ENCODE assay signal across 8 cellular contexts in genomic region chr12:85835810-85836715, GRCh38. TPM values are rescaled to one million over a fixed set of nuclear protein-coding genes. Genes with fewer than 3 reads are reported as not detected.
DNase-seq lines count a peak whose midpoint lies in the region; ATAC-seq and TF ChIP-seq lines count a peak whose summit lies in the region.

RASSF9 (minus strand) TSS chr12:85836409; CDS start chr12:85836201, 208 bp downstream.

- H2BK20ac ChIP-seq in H9 (ENCODE audit: low read depth, low read length, poor library complexity, severe bottlenecking), result no peak within 1 kb of the TSS

- H3K79me2 ChIP-seq in H9 (ENCODE audit: insufficient read depth, low read length), result no peaks in the 10 kb centered on the region

- no peak within 1 kb of the TSS for H2BK12ac ChIP-seq in H9 (ENCODE audit: insufficient read length, low read depth, low read length)

- H3K4me3 ChIP-seq in ascending aorta (peak within 1 kb of the TSS; percentile 44 to 69), iPS-18a (ENCODE audit: low read length) (peak within 1 kb of the TSS; percentile 7), skeletal muscle tissue (ENCODE audit: low read length in 3 of 3) (peak within 1 kb of the TSS; percentile 72 to 74 (median 73))

- H3K27ac Mint-ChIP-seq in H9, result peak within 1 kb of the TSS; percentile 7 to 91 (median 35); a peak in 5 of 7 replicates
- H3K27ac Mint-ChIP-seq in stimulated activated naive B cell treated with anti-CD40 and anti-IgM and Interleukin-4, amounts not matched to agents 10 μg/mL and 1 μg/mL and 100 μg/mL, for 72 hours, result no peak within 1 kb of the TSS
- H3K27ac Mint-ChIP-seq in stimulated activated effector memory CD8-positive, alpha-beta T cell treated with anti-CD3 and anti-CD28 coated beads, Interleukin-12 subunit alpha, Interleukin-12 subunit beta, amount 100 ng/mL, for 72 hours, result no peak within 1 kb of the TSS

- H2BK120ac ChIP-seq in H9 (ENCODE audit: low read depth, low read length, poor library complexity, severe bottlenecking), result no peak within 1 kb of the TSS

- H3K36me3 Mint-ChIP-seq in H9 (ENCODE audit: insufficient read depth in 1 of 3, low read depth in 3 of 3), result no peaks in the 10 kb centered on the region
- no peaks in the 10 kb centered on the region for H3K36me3 Mint-ChIP-seq in stimulated activated naive B cell treated with anti-CD40 and anti-IgM and Interleukin-4, amounts not matched to agents 10 μg/mL and 1 μg/mL and 100 μg/mL, for 72 hours
- no peaks in the 10 kb centered on the region for H3K36me3 Mint-ChIP-seq in stimulated activated effector memory CD8-positive, alpha-beta T cell treated with anti-CD3 and anti-CD28 coated beads, Interleukin-12 subunit alpha, Interleukin-12 subunit beta, amount 100 ng/mL, for 72 hours

- WGBS in H9 (ENCODE audit: extremely low coverage, insufficient read length, low lambda C conversion rate), result no CpG with 5 or more reads among the region's 14 CpGs

- H4K8ac ChIP-seq in H9 (replicated peaks; ENCODE audit: insufficient read length, low read depth, low read length), result no peak within 1 kb of the TSS

- H3K9ac ChIP-seq in H9 (ENCODE audit: extremely low read depth, insufficient read length, low read length) (no peak within 1 kb of the TSS), iPS-18a (ENCODE audit: low read length) (no peak within 1 kb of the TSS), skeletal muscle tissue (ENCODE audit: low read depth in 1 of 3, low read length in 3 of 3) (peak within 1 kb of the TSS; percentile 52 to 85 (median 76))

- H4K91ac ChIP-seq in H9 (ENCODE audit: insufficient read length, low read depth, low read length), result no peak within 1 kb of the TSS

- H3K23ac ChIP-seq in H9 (ENCODE audit: insufficient read length, low read depth, low read length), result no peak within 1 kb of the TSS

- H3K4me3 Mint-ChIP-seq in H9, result peak within 1 kb of the TSS; percentile 6 to 53; a peak in 3 of 5 replicates
- H3K4me3 Mint-ChIP-seq in stimulated activated naive B cell treated with anti-CD40 and anti-IgM and Interleukin-4, amounts not matched to agents 10 μg/mL and 1 μg/mL and 100 μg/mL, for 72 hours, result no peak within 1 kb of the TSS
- no peak within 1 kb of the TSS for H3K4me3 Mint-ChIP-seq in stimulated activated effector memory CD8-positive, alpha-beta T cell treated with anti-CD3 and anti-CD28 coated beads, Interleukin-12 subunit alpha, Interleukin-12 subunit beta, amount 100 ng/mL, for 72 hours

- no peak within 1 kb of the TSS for H3K56ac ChIP-seq in H9 (ENCODE audit: insufficient read length, low read depth, low read length)

- intact Hi-C loops in ascending aorta (cut with DNase I), result loop anchor here (10.0 kb wide), 1 partner anchor 121 kb away; no protein-coding TSS in a partner anchor

- no peak within 1 kb of the TSS for H3K4ac ChIP-seq in H9 (ENCODE audit: low read depth, low read length)

- H3K18ac ChIP-seq in H9 (ENCODE audit: insufficient read length, low read depth, low read length), result no peak within 1 kb of the TSS

- H3K36me3 ChIP-seq in ascending aorta (no peaks in the 10 kb centered on the region), iPS-18a (ENCODE audit: control insufficient read depth, low read depth, low read length) (no peaks in the 10 kb centered on the region), skeletal muscle tissue (ENCODE audit: control insufficient read depth in 3 of 3, insufficient read depth in 3 of 3, low read length in 3 of 3) (no peaks in the 10 kb centered on the region)

- H4K5ac ChIP-seq in H9 (ENCODE audit: insufficient read length, low read depth, low read length), result no peak within 1 kb of the TSS

- H3K9me3 ChIP-seq in H9 (ENCODE audit: control insufficient read depth, low read depth, low read length), result no peaks in the 10 kb centered on the region
- H3K9me3 ChIP-seq in ascending aorta, result no peaks in the 10 kb centered on the region
- H3K9me3 ChIP-seq in iPS-18a (ENCODE audit: control insufficient read depth, low read depth, low read length), result no peaks in the 10 kb centered on the region
- H3K9me3 ChIP-seq in skeletal muscle tissue (ENCODE audit: control insufficient read depth in 3 of 3, low read length in 3 of 3), result no peaks in the 10 kb centered on the region

- H2BK15ac ChIP-seq in H9 (ENCODE audit: low read depth, low read length), result no peak within 1 kb of the TSS

- H2AFZ ChIP-seq in H9 (ENCODE audit: low read length), result peak within 1 kb of the TSS; percentile 75

- peak; percentile 31 for DNase-seq in H9
- DNase-seq in ascending aorta (ENCODE audit: low spot score in 2 of 2), result peak in 1 of 2 donors; percentile 72
- DNase-seq in stimulated activated naive B cell treated with anti-CD40 and anti-IgM and Interleukin-4, amounts not matched to agents 10 μg/mL and 1 μg/mL and 100 μg/mL, for 72 hours, result no peak
- DNase-seq in stimulated activated effector memory CD8-positive, alpha-beta T cell treated with anti-CD3 and anti-CD28 coated beads, Interleukin-12 subunit alpha, Interleukin-12 subunit beta, amount 100 ng/mL, for 72 hours (ENCODE audit: low spot score in 2 of 2), result no peak
- no peak for DNase-seq in NCI-H2171 treated with DMSO at 0.1 percent for 48 hours (lab: John Stamatoyannopoulos, UW)

- peaks cover 4% of the 10 kb centered on the region; the same call in 1 of the 2 replicates for H3K4me1 ChIP-seq in H9 (ENCODE audit: insufficient read depth, low read length)
- H3K4me1 ChIP-seq in ascending aorta, result peaks cover 0 to 7% of the 10 kb centered on the region in 2 donors
- peaks cover 20% of the 10 kb centered on the region for H3K4me1 ChIP-seq in iPS-18a (ENCODE audit: control insufficient read depth, low read depth, low read length)
- H3K4me1 ChIP-seq in skeletal muscle tissue (ENCODE audit: control insufficient read depth in 3 of 3, insufficient read depth in 3 of 3, low read length in 3 of 3), result peaks cover 0 to 4% (median 0%) of the 10 kb centered on the region in 3 donors

- H3K27me3 ChIP-seq in H9 (ENCODE audit: insufficient read depth, low read length) (no peaks in the 10 kb centered on the region), ascending aorta (no peaks in the 10 kb centered on the region), iPS-18a (ENCODE audit: control insufficient read depth, insufficient read depth, low read length) (no peaks in the 10 kb centered on the region), skeletal muscle tissue (ENCODE audit: control insufficient read depth in 3 of 3, insufficient read depth in 3 of 3, low read length in 3 of 3) (no peaks in the 10 kb centered on the region)

- H4K20me1 ChIP-seq in H9 (ENCODE audit: control insufficient read depth, insufficient read depth, insufficient read length), result no peaks in the 10 kb centered on the region

- H2BK5ac ChIP-seq in H9 (ENCODE audit: insufficient read length, low read length), result no peak within 1 kb of the TSS

- no peak within 1 kb of the TSS for H3K14ac ChIP-seq in H9 (ENCODE audit: insufficient read depth, low read length)

- H3K4me1 Mint-ChIP-seq in H9, result peaks cover 20 to 22% of the 10 kb centered on the region in 2 experiments
- H3K4me1 Mint-ChIP-seq in stimulated activated naive B cell treated with anti-CD40 and anti-IgM and Interleukin-4, amounts not matched to agents 10 μg/mL and 1 μg/mL and 100 μg/mL, for 72 hours, result no peaks in the 10 kb centered on the region
- H3K4me1 Mint-ChIP-seq in stimulated activated effector memory CD8-positive, alpha-beta T cell treated with anti-CD3 and anti-CD28 coated beads, Interleukin-12 subunit alpha, Interleukin-12 subunit beta, amount 100 ng/mL, for 72 hours, result no peaks in the 10 kb centered on the region

- H3K4me2 ChIP-seq in H9 (ENCODE audit: insufficient read depth, insufficient read length, low read length), result peak within 1 kb of the TSS; percentile 18

- ATAC-seq in GM21786 (IDR thresholded peaks at IDR 0.05; ENCODE audit: unreplicated experiment), result no peak
- ATAC-seq in stimulated activated naive B cell treated with anti-CD40 and anti-IgM and Interleukin-4, amounts not matched to agents 10 μg/mL and 1 μg/mL and 100 μg/mL, for 72 hours (replicated peaks), result no peak
- no peak for ATAC-seq in stimulated activated effector memory CD8-positive, alpha-beta T cell treated with anti-CD3 and anti-CD28 coated beads, Interleukin-12 subunit alpha, Interleukin-12 subunit beta, amount 100 ng/mL, for 72 hours

- no peak within 1 kb of the TSS for H3T11ph ChIP-seq in H9 (ENCODE audit: low read length)

- no peaks in the 10 kb centered on the region for H3K23me2 ChIP-seq in H9 (ENCODE audit: insufficient read length, low read depth, low read length, poor library complexity, severe bottlenecking)

- no peak within 1 kb of the TSS for H2AK5ac ChIP-seq in H9 (ENCODE audit: insufficient read length, low read length)

- H3K27ac ChIP-seq in H9 (ENCODE audit: insufficient read length, low read depth, low read length) (no peak within 1 kb of the TSS), ascending aorta (peak within 1 kb of the TSS; percentile 63 to 84), iPS-18a (ENCODE audit: low read length) (no peak within 1 kb of the TSS), skeletal muscle tissue (ENCODE audit: low read depth, low read length) (peak within 1 kb of the TSS; percentile 81)

- TF ChIP-seq CTCF in H9 (conservative IDR thresholded peaks at IDR 0.05) (no peak), ascending aorta (IDR thresholded peaks at IDR 0.05) (no peak)

- no peaks in the 10 kb centered on the region for H3K79me1 ChIP-seq in H9 (ENCODE audit: insufficient read depth, low read depth, low read length, poor library complexity, severe bottlenecking)

- no peaks in the 10 kb centered on the region for H3K27me3 Mint-ChIP-seq in H9 (ENCODE audit: low read depth)
- H3K27me3 Mint-ChIP-seq in stimulated activated naive B cell treated with anti-CD40 and anti-IgM and Interleukin-4, amounts not matched to agents 10 μg/mL and 1 μg/mL and 100 μg/mL, for 72 hours, result peaks cover 5 to 6% of the 10 kb centered on the region in 2 donors

- H3K9me3 Mint-ChIP-seq in H9, result no peaks in the 10 kb centered on the region
- H3K9me3 Mint-ChIP-seq in stimulated activated naive B cell treated with anti-CD40 and anti-IgM and Interleukin-4, amounts not matched to agents 10 μg/mL and 1 μg/mL and 100 μg/mL, for 72 hours, result no peaks in the 10 kb centered on the region
- no peaks in the 10 kb centered on the region for H3K9me3 Mint-ChIP-seq in stimulated activated effector memory CD8-positive, alpha-beta T cell treated with anti-CD3 and anti-CD28 coated beads, Interleukin-12 subunit alpha, Interleukin-12 subunit beta, amount 100 ng/mL, for 72 hours

RNA-seq across cellular contexts. Expression of gene RASSF9, which starts in this region (rescaled TPM):
- total RNA-seq in H9 (2021), result 0.04 TPM in 2 replicates
- total RNA-seq in ascending aorta, result 1.9 TPM
- total RNA-seq in skeletal muscle tissue, result 2.6 TPM

Comparison
In these comparisons a context has a peak if more than half of its experiments do, and no peak if none do; other contexts are left out.
1. Peak in DNase-seq and H3K4me2 ChIP-seq in H9; RNA of the gene not detected or under 1 TPM.
2. H3K27ac ChIP-seq: peak in ascending aorta (2 of 2) and skeletal muscle tissue (single experiment); none in H9 (single experiment) and iPS-18a (single experiment).
3. H3K9ac ChIP-seq: peak in skeletal muscle tissue (3 of 3); none in H9 (single experiment) and iPS-18a (single experiment).
4. H3K27ac Mint-ChIP-seq: peak in H9 (3 of 3); none in stimulated activated naive B cell treated with anti-CD40 and anti-IgM and Interleukin-4, amounts not matched to agents 10 μg/mL and 1 μg/mL and 100 μg/mL, for 72 hours (single experiment) and stimulated activated effector memory CD8-positive, alpha-beta T cell treated with anti-CD3 and anti-CD28 coated beads, Interleukin-12 subunit alpha, Interleukin-12 subunit beta, amount 100 ng/mL, for 72 hours (single experiment).
5. H3K4me3 Mint-ChIP-seq: peak in H9 (2 of 2); none in stimulated activated naive B cell treated with anti-CD40 and anti-IgM and Interleukin-4, amounts not matched to agents 10 μg/mL and 1 μg/mL and 100 μg/mL, for 72 hours (0 of 2) and stimulated activated effector memory CD8-positive, alpha-beta T cell treated with anti-CD3 and anti-CD28 coated beads, Interleukin-12 subunit alpha, Interleukin-12 subunit beta, amount 100 ng/mL, for 72 hours (single experiment).
6. H3K4me3 ChIP-seq: peak in every context shown above with its lines; median percentile 73 in skeletal muscle tissue; 56 in ascending aorta; 7 in iPS-18a.